In genomic region chr6:12955996-12956395, GRCh38 we compare ENCODE assay signal across 17 cellular contexts.
DNase-seq lines count a peak whose midpoint lies in the region; ATAC-seq and TF ChIP-seq lines count a peak whose summit lies in the region.
"Had no signal": no experiment of that assay in that cellular context is flagged by ENCODE, and none has a peak within 500 bp of the region (broad histone marks: within the 10 kb centered on the region; RNA-seq: fewer than 3 reads in every experiment).

No MANE protein-coding gene starts in this region.

- no peak for TF ChIP-seq CTCF in nephron progenitor cell (IDR thresholded peaks at IDR 0.05)
- TF ChIP-seq CTCF in suprapubic skin (IDR thresholded peaks at IDR 0.05): no peak

- H3K9me3 ChIP-seq in HUES6 (ENCODE audit: control insufficient read depth, insufficient read depth, low read depth, low read length) (no peaks in the 10 kb centered on the region), suprapubic skin (no peaks in the 10 kb centered on the region)
- H3K9me3 ChIP-seq: gastrocnemius medialis, ovary, SJSA1 had no signal

- DNase-seq in activated CD4-positive, alpha-beta T cell treated with anti-CD3 and anti-CD28 coated beads for 36 hours: no peak
- no peak for DNase-seq in activated CD4-positive, alpha-beta T cell treated with anti-CD3 and anti-CD28 coated beads for 4 hours
- DNase-seq in effector memory CD8-positive, alpha-beta T cell: no peak
- DNase-seq in nephron progenitor cell (no peak), suprapubic skin (ENCODE audit: low spot score in 2 of 2) (no peak), NCI-H2107 (lab: John Stamatoyannopoulos, UW) (no peak)
- DNase-seq: amniotic stem cell, EL, gastrocnemius medialis, midbrain, NCI-H1436, NCI-H446, ovary had no signal

- H3K27ac Mint-ChIP-seq in activated CD4-positive, alpha-beta T cell treated with anti-CD3 and anti-CD28 coated beads for 36 hours: no peak overlapping the region
- H3K27ac Mint-ChIP-seq in effector memory CD8-positive, alpha-beta T cell: peak overlapping the region in 1 of 2 donors; percentile 84
- H3K27ac Mint-ChIP-seq in nephron progenitor cell: no peak overlapping the region

- no peak for TF ChIP-seq EP300 in suprapubic skin (IDR thresholded peaks at IDR 0.05)

- H3K9ac ChIP-seq in HUES6 (ENCODE audit: low read length): no peak overlapping the region

- intact Hi-C loops in activated CD4-positive, alpha-beta T cell treated with anti-CD3 and anti-CD28 coated beads for 36 hours (cut with DNase I, micrococcal nuclease): no loop called here

- H3K27ac ChIP-seq in HUES6 (ENCODE audit: low read depth, low read length): no peak overlapping the region
- no peak overlapping the region for H3K27ac ChIP-seq in suprapubic skin
- H3K27ac ChIP-seq: gastrocnemius medialis, ovary, SJSA1 had no signal

- ATAC-seq in activated CD4-positive, alpha-beta T cell treated with anti-CD3 and anti-CD28 coated beads for 36 hours: no peak
- ATAC-seq in effector memory CD8-positive, alpha-beta T cell (replicated peaks): no peak
- ATAC-seq in GM18868 (IDR thresholded peaks at IDR 0.05; ENCODE audit: unreplicated experiment): no peak
- ATAC-seq: gastrocnemius medialis, GM12878 had no signal

- WGBS in suprapubic skin: 94% methylated on average over 6 of the region's 6 CpGs

- peak overlapping the region; percentile 58 for H3K4me3 ChIP-seq in HUES6 (ENCODE audit: low read depth, low read length)
- no peak overlapping the region for H3K4me3 ChIP-seq in suprapubic skin
- H3K4me3 ChIP-seq: GM12878, ovary, SJSA1 had no signal

- H3K9me3 Mint-ChIP-seq in activated CD4-positive, alpha-beta T cell treated with anti-CD3 and anti-CD28 coated beads for 36 hours (ENCODE audit: low read depth): no peaks in the 10 kb centered on the region
- no peaks in the 10 kb centered on the region for H3K9me3 Mint-ChIP-seq in effector memory CD8-positive, alpha-beta T cell
- no peaks in the 10 kb centered on the region for H3K9me3 Mint-ChIP-seq in nephron progenitor cell

- CTCF ChIA-PET in activated CD4-positive, alpha-beta T cell treated with anti-CD3 and anti-CD28 coated beads for 36 hours (lab: Charles Lee): no interaction called here

- peaks cover 51% of the 10 kb centered on the region for H3K27me3 ChIP-seq in HUES6 (ENCODE audit: control insufficient read depth, insufficient read depth, low read length)
- no peaks in the 10 kb centered on the region for H3K27me3 ChIP-seq in suprapubic skin
- H3K27me3 ChIP-seq: ovary had no signal

- H3K4me1 Mint-ChIP-seq in activated CD4-positive, alpha-beta T cell treated with anti-CD3 and anti-CD28 coated beads for 36 hours: peaks cover 18% of the 10 kb centered on the region
- peaks cover 20 to 24% of the 10 kb centered on the region in 2 donors for H3K4me1 Mint-ChIP-seq in effector memory CD8-positive, alpha-beta T cell (ENCODE audit: low read depth in 2 of 2)
- H3K4me1 Mint-ChIP-seq in nephron progenitor cell: peaks cover 31% of the 10 kb centered on the region

- peak overlapping the region; percentile 70 for H3K4me3 Mint-ChIP-seq in activated CD4-positive, alpha-beta T cell treated with anti-CD3 and anti-CD28 coated beads for 36 hours
- H3K4me3 Mint-ChIP-seq in effector memory CD8-positive, alpha-beta T cell: peak overlapping the region; percentile 85 to 87
- H3K4me3 Mint-ChIP-seq in nephron progenitor cell: peak overlapping the region; percentile 57

- peaks cover 29% of the 10 kb centered on the region for H3K4me1 ChIP-seq in HUES6 (ENCODE audit: control insufficient read depth, insufficient read depth, low read length)
- H3K4me1 ChIP-seq in suprapubic skin: peaks cover 21% of the 10 kb centered on the region

- H3K36me3 Mint-ChIP-seq in activated CD4-positive, alpha-beta T cell treated with anti-CD3 and anti-CD28 coated beads for 36 hours (ENCODE audit: low read depth): no peaks in the 10 kb centered on the region
- H3K36me3 Mint-ChIP-seq in effector memory CD8-positive, alpha-beta T cell (ENCODE audit: insufficient read depth): no peaks in the 10 kb centered on the region
- no peaks in the 10 kb centered on the region for H3K36me3 Mint-ChIP-seq in nephron progenitor cell (ENCODE audit: low read depth)

- H3K27me3 Mint-ChIP-seq in activated CD4-positive, alpha-beta T cell treated with anti-CD3 and anti-CD28 coated beads for 36 hours: peaks cover 39% of the 10 kb centered on the region
- H3K27me3 Mint-ChIP-seq in effector memory CD8-positive, alpha-beta T cell: peaks cover 51 to 67% of the 10 kb centered on the region in 2 donors
- peaks cover 74% of the 10 kb centered on the region for H3K27me3 Mint-ChIP-seq in nephron progenitor cell (ENCODE audit: low read depth, poor library complexity)

- H3K36me3 ChIP-seq in HUES6 (ENCODE audit: control insufficient read depth, insufficient read depth, low read length): no peaks in the 10 kb centered on the region
- H3K36me3 ChIP-seq in suprapubic skin: no peaks in the 10 kb centered on the region
- H3K36me3 ChIP-seq: gastrocnemius medialis, ovary, SJSA1 had no signal

- TF ChIP-seq POLR2A in suprapubic skin (IDR thresholded peaks at IDR 0.05): no peak

- POLR2A ChIA-PET in activated CD4-positive, alpha-beta T cell treated with anti-CD3 and anti-CD28 coated beads for 36 hours (lab: Charles Lee): no interaction called here
